In the genomic region with DNA sequence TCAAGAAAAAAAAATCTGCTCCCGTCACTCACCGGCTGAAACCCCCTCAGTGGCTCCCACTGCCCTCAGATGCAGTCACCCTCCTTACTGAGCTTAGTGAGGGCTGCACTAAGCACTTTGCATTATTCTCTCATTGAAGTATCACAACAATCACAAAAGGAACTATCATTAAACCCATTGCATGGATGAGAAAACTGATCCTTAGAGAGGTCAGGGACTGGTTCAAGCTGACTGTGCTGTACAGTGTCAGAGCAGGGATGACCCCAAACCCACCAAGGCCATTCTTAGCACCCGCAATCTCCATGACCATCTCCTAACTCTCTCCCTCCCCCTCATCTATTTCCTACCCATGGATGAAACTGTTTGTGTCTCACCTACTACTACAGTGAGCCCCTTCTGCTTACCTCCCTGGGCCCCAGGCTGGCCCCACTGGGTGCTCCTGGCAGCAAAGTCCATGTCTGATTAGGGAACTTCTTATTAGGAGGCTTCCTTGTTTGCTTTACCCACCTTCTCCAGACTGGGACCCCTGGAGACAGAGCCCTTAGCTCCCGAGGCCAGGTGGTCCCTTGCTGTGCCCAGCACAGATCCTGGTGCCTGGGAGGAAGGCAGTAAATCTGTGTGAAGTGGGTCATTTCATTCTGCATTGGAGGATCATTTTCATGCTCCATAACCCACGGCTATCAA, we compare ENCODE assay signal across 1 cellular context.
TF ChIP-seq lines count a peak whose summit lies in the region.

No MANE protein-coding gene starts in this region.

TF ChIP-seq in GM12878, 131 proteins besides CTCF, POLR2A, EP300 and RAD21:
- TF ChIP-seq ATF7 (IDR thresholded peaks at IDR 0.05; ENCODE audit: low read depth) (no peak), HCFC1 (IDR thresholded peaks at IDR 0.05; ENCODE audit: low read length) (no peak), IKZF1 (conservative IDR thresholded peaks at IDR 0.05) (no peak), ASH2L (IDR thresholded peaks at IDR 0.05; ENCODE audit: borderline replicate concordance, low read depth) (no peak), YBX1 (IDR thresholded peaks at IDR 0.05) (no peak), ZNF217 (IDR thresholded peaks at IDR 0.05) (peak; percentile 82; the same call in 1 of the 2 replicates), SMARCA5 (IDR thresholded peaks at IDR 0.05) (peak; percentile 79)
- TF ChIP-seq, protein P1, sequence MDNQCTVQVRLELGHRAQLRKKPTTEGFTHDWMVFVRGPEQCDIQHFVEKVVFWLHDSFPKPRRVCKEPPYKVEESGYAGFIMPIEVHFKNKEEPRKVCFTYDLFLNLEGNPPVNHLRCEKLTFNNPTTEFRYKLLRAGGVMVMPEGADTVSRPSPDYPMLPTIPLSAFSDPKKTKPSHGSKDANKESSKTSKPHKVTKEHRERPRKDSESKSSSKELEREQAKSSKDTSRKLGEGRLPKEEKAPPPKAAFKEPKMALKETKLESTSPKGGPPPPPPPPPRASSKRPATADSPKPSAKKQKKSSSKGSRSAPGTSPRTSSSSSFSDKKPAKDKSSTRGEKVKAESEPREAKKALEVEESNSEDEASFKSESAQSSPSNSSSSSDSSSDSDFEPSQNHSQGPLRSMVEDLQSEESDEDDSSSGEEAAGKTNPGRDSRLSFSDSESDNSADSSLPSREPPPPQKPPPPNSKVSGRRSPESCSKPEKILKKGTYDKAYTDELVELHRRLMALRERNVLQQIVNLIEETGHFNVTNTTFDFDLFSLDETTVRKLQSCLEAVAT (IDR thresholded peaks at IDR 0.05) = 0 out of 2 replicates have a peak, but pooled peaks have one; percentile 0
